18 cellular contexts compared by ENCODE assay signal in the genomic region with DNA sequence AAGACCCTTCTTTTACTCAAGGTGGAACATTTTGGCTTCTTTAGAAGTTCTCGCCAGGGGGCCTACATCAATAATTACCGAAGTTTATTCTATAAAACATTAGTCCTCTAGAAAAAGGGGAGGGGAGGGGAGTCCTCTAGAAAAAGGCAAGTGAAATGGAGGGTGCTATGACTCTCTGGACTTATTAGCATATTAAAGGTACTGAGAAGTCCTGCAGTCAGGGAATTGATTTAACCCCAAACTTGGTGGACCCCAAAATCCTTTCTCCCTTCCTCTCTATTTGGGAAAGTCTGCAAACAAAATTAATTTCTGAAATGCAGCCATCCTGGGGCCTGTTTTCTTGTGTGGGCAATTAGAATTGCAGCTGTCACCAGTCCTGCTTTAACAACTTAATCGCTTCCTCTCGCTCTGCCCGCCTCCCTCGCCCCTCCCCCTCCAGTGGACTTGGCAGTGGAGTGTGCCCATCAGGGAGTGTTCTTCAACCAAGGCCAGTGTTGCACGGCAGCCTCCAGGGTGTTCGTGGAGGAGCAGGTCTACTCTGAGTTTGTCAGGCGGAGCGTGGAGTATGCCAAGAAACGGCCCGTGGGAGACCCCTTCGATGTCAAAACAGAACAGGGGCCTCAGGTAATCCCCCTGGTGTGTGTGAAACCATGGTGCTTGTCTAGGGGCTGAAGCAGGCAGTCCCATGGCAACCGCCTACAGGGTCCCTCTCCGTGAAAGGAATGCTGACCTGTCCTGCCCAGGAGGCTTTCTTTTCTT. TPM values are rescaled to one million over a fixed set of nuclear protein-coding genes. Genes with fewer than 3 reads are reported as not detected.
DNase-seq lines count a peak whose midpoint lies in the region; ATAC-seq and TF ChIP-seq lines count a peak whose summit lies in the region.
"Had no signal": no experiment of that assay in that cellular context is flagged by ENCODE, and none has a peak within 500 bp of the region (broad histone marks: within the 10 kb centered on the region; RNA-seq: fewer than 3 reads in every experiment).

No MANE protein-coding gene starts in this region.

- H3K23ac ChIP-seq in H9 (ENCODE audit: insufficient read length, low read depth, low read length), result no peak overlapping the region

- H3K27ac Mint-ChIP-seq in H9, result peak overlapping the region in 2 of 3 experiments; percentile 40 to 66; a peak in 2 of 7 replicates
- H3K27ac Mint-ChIP-seq: memory B cell had no signal

- no peaks in the 10 kb centered on the region for H3K79me1 ChIP-seq in H9 (ENCODE audit: insufficient read depth, low read depth, low read length, poor library complexity, severe bottlenecking)

- no peaks in the 10 kb centered on the region for H3K4me1 ChIP-seq in H9 (ENCODE audit: insufficient read depth, low read length)
- peaks cover 8% of the 10 kb centered on the region for H3K4me1 ChIP-seq in NT2/D1 (ENCODE audit: insufficient read depth, insufficient read length)
- H3K4me1 ChIP-seq in gastroesophageal sphincter, result peaks cover 0 to 46% (median 11%) of the 10 kb centered on the region in 3 donors
- peaks cover 0 to 28% (median 20%) of the 10 kb centered on the region in 4 donors for H3K4me1 ChIP-seq in sigmoid colon

- no peak overlapping the region for H3K4me2 ChIP-seq in H9 (ENCODE audit: insufficient read depth, insufficient read length, low read length)

- H3K9me3 Mint-ChIP-seq in H9, result no peaks in the 10 kb centered on the region
- H3K9me3 Mint-ChIP-seq: memory B cell, neural crest cell had no signal

- TF ChIP-seq CTCF in H9 (conservative IDR thresholded peaks at IDR 0.05) (no peak), gastroesophageal sphincter (IDR thresholded peaks at IDR 0.05) (no peak), sigmoid colon (IDR thresholded peaks at IDR 0.05) (no peak)

- H3K9me3 ChIP-seq in H9 (ENCODE audit: control insufficient read depth, low read depth, low read length) (no peaks in the 10 kb centered on the region), NT2/D1 (ENCODE audit: insufficient read depth, low read length) (peaks cover 15% of the 10 kb centered on the region; the same call in 1 of the 2 replicates), gastroesophageal sphincter (no peaks in the 10 kb centered on the region), sigmoid colon (no peaks in the 10 kb centered on the region)
- H3K9me3 ChIP-seq: MG63 had no signal

- no peak overlapping the region for H2BK15ac ChIP-seq in H9 (ENCODE audit: low read depth, low read length)

- no peak overlapping the region for H3K18ac ChIP-seq in H9 (ENCODE audit: insufficient read length, low read depth, low read length)

- no peak overlapping the region for H2BK120ac ChIP-seq in H9 (ENCODE audit: low read depth, low read length, poor library complexity, severe bottlenecking)

- H3K27me3 Mint-ChIP-seq in H9 (ENCODE audit: low read depth), result no peaks in the 10 kb centered on the region; the same call in 1 of the 2 replicates

- no peak overlapping the region for H3K4me3 ChIP-seq in NT2/D1 (ENCODE audit: insufficient read length, low read depth)
- no peak overlapping the region for H3K4me3 ChIP-seq in gastroesophageal sphincter
- H3K4me3 ChIP-seq in sigmoid colon, result no peak overlapping the region
- H3K4me3 ChIP-seq: MG63 had no signal

- DNase-seq in H9, result no peak
- DNase-seq in NT2/D1 (ENCODE audit: low read depth, low spot score), result no peak
- no peak for DNase-seq in sigmoid colon
- no peak for DNase-seq in GM19238 (ENCODE audit: insufficient read length, low spot score)
- DNase-seq in mucosa of gallbladder (ENCODE audit: low spot score), result no peak
- DNase-seq: activated CD4-positive, CD25-positive, alpha-beta regulatory T cell treated with anti-CD3 and anti-CD28 coated beads, Interleukin-2, amount 50 U/mL, for 72 hours; activated effector memory CD4-positive, alpha-beta T cell treated with anti-CD3 and anti-CD28 coated beads, Interleukin-2, amount 50 U/mL, for 16 hours; caudate nucleus; MG63; NCI-H2171; right cardiac atrium had no signal

- no peak overlapping the region for H2AK5ac ChIP-seq in H9 (ENCODE audit: insufficient read length, low read length)

- no peak overlapping the region for H3K4ac ChIP-seq in H9 (ENCODE audit: low read depth, low read length)

- H3K4me3 Mint-ChIP-seq in H9, result no peak overlapping the region
- H3K4me3 Mint-ChIP-seq: memory B cell, neural crest cell had no signal

- no CpG with 5 or more reads among the region's 15 CpGs for WGBS in H9 (ENCODE audit: extremely low coverage, insufficient read length, low lambda C conversion rate)
- WGBS in gastroesophageal sphincter (ENCODE audit: low coverage in 1 of 2), 2 donors, result 62 to 71% methylated on average over 5 to 8 of the region's 15 CpGs
- WGBS in sigmoid colon, 2 donors, result 61 to 85% methylated on average over 15 of the region's 15 CpGs

- H3K36me3 Mint-ChIP-seq in H9 (ENCODE audit: insufficient read depth in 1 of 3, low read depth in 3 of 3), result peaks cover 0 to 31% (median 4%) of the 10 kb centered on the region in 3 experiments; a peak in 3 of 7 replicates
- H3K36me3 Mint-ChIP-seq: memory B cell had no signal

- H3K9ac ChIP-seq in H9 (ENCODE audit: extremely low read depth, insufficient read length, low read length) (no peak overlapping the region), NT2/D1 (ENCODE audit: insufficient read length, low read depth) (peak overlapping the region; percentile 35)

- no peak overlapping the region for H3T11ph ChIP-seq in H9 (ENCODE audit: low read length)

- no peak overlapping the region for H2AFZ ChIP-seq in H9 (ENCODE audit: low read length)

- no peak overlapping the region for H2BK20ac ChIP-seq in H9 (ENCODE audit: low read depth, low read length, poor library complexity, severe bottlenecking)

- no peak overlapping the region for H3K56ac ChIP-seq in H9 (ENCODE audit: insufficient read length, low read depth, low read length)

- H3K27me3 ChIP-seq in H9 (ENCODE audit: insufficient read depth, low read length) (no peaks in the 10 kb centered on the region), NT2/D1 (ENCODE audit: insufficient read depth, insufficient read length) (no peaks in the 10 kb centered on the region), gastroesophageal sphincter (peaks cover 6% of the 10 kb centered on the region), sigmoid colon (no peaks in the 10 kb centered on the region)
- H3K27me3 ChIP-seq: MG63 had no signal

- no peak for ATAC-seq in gastroesophageal sphincter
- ATAC-seq in GM18867 (IDR thresholded peaks at IDR 0.05; ENCODE audit: unreplicated experiment), result no peak
- ATAC-seq in GM21786 (IDR thresholded peaks at IDR 0.05; ENCODE audit: unreplicated experiment), result no peak
- ATAC-seq: right cardiac atrium, Right ventricle myocardium inferior had no signal

- no peaks in the 10 kb centered on the region for H3K23me2 ChIP-seq in H9 (ENCODE audit: insufficient read length, low read depth, low read length, poor library complexity, severe bottlenecking)

- H4K91ac ChIP-seq in H9 (ENCODE audit: insufficient read length, low read depth, low read length), result no peak overlapping the region

- TF ChIP-seq EP300 in gastroesophageal sphincter (IDR thresholded peaks at IDR 0.05) (no peak), sigmoid colon (IDR thresholded peaks at IDR 0.05) (no peak)

- TF ChIP-seq POLR2A in gastroesophageal sphincter (IDR thresholded peaks at IDR 0.05) (no peak), sigmoid colon (IDR thresholded peaks at IDR 0.05) (no peak)

- no peaks in the 10 kb centered on the region for H3K79me2 ChIP-seq in H9 (ENCODE audit: insufficient read depth, low read length)

- H4K8ac ChIP-seq in H9 (replicated peaks; ENCODE audit: insufficient read length, low read depth, low read length), result no peak overlapping the region

- peaks cover 2% of the 10 kb centered on the region for H3K36me3 ChIP-seq in NT2/D1 (ENCODE audit: insufficient read depth, insufficient read length, low read length)
- H3K36me3 ChIP-seq in gastroesophageal sphincter, result no peaks in the 10 kb centered on the region
- peaks cover 0 to 9% (median 0%) of the 10 kb centered on the region in 4 donors for H3K36me3 ChIP-seq in sigmoid colon

- intact Hi-C loops in sigmoid colon (cut with DNase I), result no loop called here

- H3K14ac ChIP-seq in H9 (ENCODE audit: insufficient read depth, low read length), result no peak overlapping the region

- no peaks in the 10 kb centered on the region for H4K20me1 ChIP-seq in H9 (ENCODE audit: control insufficient read depth, insufficient read depth, insufficient read length)

- no peak overlapping the region for H2BK5ac ChIP-seq in H9 (ENCODE audit: insufficient read length, low read length)

- no peak overlapping the region for H3K27ac ChIP-seq in H9 (ENCODE audit: insufficient read length, low read depth, low read length)
- peak overlapping the region in 3 of 4 donors; percentile 77 to 86 (median 80) for H3K27ac ChIP-seq in gastroesophageal sphincter
- H3K27ac ChIP-seq in sigmoid colon, result peak overlapping the region; percentile 3 to 87 (median 78)

- H2BK12ac ChIP-seq in H9 (ENCODE audit: insufficient read length, low read depth, low read length), result no peak overlapping the region

- no peak overlapping the region for H4K5ac ChIP-seq in H9 (ENCODE audit: insufficient read length, low read depth, low read length)

- H3K4me1 Mint-ChIP-seq in H9, result peaks cover 7 to 17% of the 10 kb centered on the region in 2 experiments
- H3K4me1 Mint-ChIP-seq: memory B cell had no signal

RNA-seq across cellular contexts. Expression of gene LRRK1, which starts 18.8 kb away (rescaled TPM):
- total RNA-seq in H9 (2021), result 3.2 and 4.0 TPM in 2 replicates
- total RNA-seq in gastroesophageal sphincter, result 10 to 100 TPM; 12.1 to 23.8 (median 15.2) TPM
- total RNA-seq in sigmoid colon, result 10 to 100 TPM in 2 of 4 donors, 1 to 10 TPM in 2; 7.1 to 27.4 (median 9.2) TPM
- polyA plus RNA-seq in sigmoid colon, result 10 to 100 TPM in 2 of 3 donors, 1 to 10 TPM in 1; 9.6 to 22.6 (median 10.2) TPM
- 15.7 TPM for total RNA-seq in mucosa of gallbladder

RNA-seq across cellular contexts. Expression of gene ALDH1A3, which starts 20.7 kb away (rescaled TPM):
- 9.2 and 10.0 TPM in 2 replicates for total RNA-seq in H9 (2021)
- 100 to 1,000 TPM in 1 of 4 donors, 10 to 100 TPM in 3; 23.0 to 148 (median 93.4) TPM for total RNA-seq in gastroesophageal sphincter
- 10 to 100 TPM; 36.4 to 71.2 (median 46.9) TPM for total RNA-seq in sigmoid colon
- 10 to 100 TPM in 1 of 3 donors, 1 to 10 TPM in 2; 8.6 to 13.2 (median 9.0) TPM for polyA plus RNA-seq in sigmoid colon
- total RNA-seq in mucosa of gallbladder, result 2.1 TPM
- total RNA-seq: T-helper 2 cell treated with Interferon-gamma antibody and Interleukin-4, amounts not matched to agents 100 ng/mL and 5 ng/mL, for 36 hours had no signal
